In genomic region chr15:52362497-52362896, GRCh38 we compare ENCODE assay signal across 19 cellular contexts.
DNase-seq lines count a peak whose midpoint lies in the region; ATAC-seq and TF ChIP-seq lines count a peak whose summit lies in the region.
"Had no signal": no experiment of that assay in that cellular context is flagged by ENCODE, and none has a peak within 500 bp of the region (broad histone marks: within the 10 kb centered on the region; RNA-seq: fewer than 3 reads in every experiment).

No MANE protein-coding gene starts in this region.

- H3K27ac ChIP-seq in body of pancreas: no peak overlapping the region
- H3K27ac ChIP-seq: cardiac muscle cell, HL-60, sigmoid colon, tibial artery had no signal

- peaks cover 0 to 6% of the 10 kb centered on the region in 2 donors for H3K36me3 ChIP-seq in body of pancreas (replicated peaks in 1 of 2; ENCODE audit: insufficient read depth in 1 of 2, low read depth in 2 of 2)
- H3K36me3 ChIP-seq: MG63 had no signal

- 78 to 80% methylated on average over 3 of the region's 3 CpGs for WGBS in body of pancreas, 2 donors

- H3K36me3 Mint-ChIP-seq in stimulated activated effector memory CD8-positive, alpha-beta T cell treated with anti-CD3 and anti-CD28 coated beads, Interleukin-12 subunit alpha, Interleukin-12 subunit beta, amount 100 ng/mL, for 72 hours: peaks cover 52% of the 10 kb centered on the region

- no peaks in the 10 kb centered on the region for H3K4me1 ChIP-seq in body of pancreas
- H3K4me1 ChIP-seq: Caco-2, sigmoid colon, tibial artery had no signal

- no peaks in the 10 kb centered on the region for H3K9me3 ChIP-seq in body of pancreas
- H3K9me3 ChIP-seq: Caco-2, MG63, sigmoid colon, tibial artery had no signal

- ATAC-seq in body of pancreas (peak; percentile 24), HG03521 (IDR thresholded peaks at IDR 0.05; ENCODE audit: unreplicated experiment) (no peak), HG03159 (IDR thresholded peaks at IDR 0.05; ENCODE audit: unreplicated experiment) (no peak)
- ATAC-seq in stimulated activated effector memory CD8-positive, alpha-beta T cell treated with anti-CD3 and anti-CD28 coated beads, Interleukin-12 subunit alpha, Interleukin-12 subunit beta, amount 100 ng/mL, for 72 hours: no peak
- ATAC-seq: left colon, T-cell had no signal

- H3K4me1 Mint-ChIP-seq in stimulated activated effector memory CD8-positive, alpha-beta T cell treated with anti-CD3 and anti-CD28 coated beads, Interleukin-12 subunit alpha, Interleukin-12 subunit beta, amount 100 ng/mL, for 72 hours: no peaks in the 10 kb centered on the region
- H3K4me1 Mint-ChIP-seq: activated CD4-positive, alpha-beta T cell treated with anti-CD3 and anti-CD28 coated beads, Interleukin-2, amount 10 ng/mL, durations not matched to agents 7 days and 5 days; nephron; T-cell had no signal

- TF ChIP-seq POLR2A in body of pancreas (IDR thresholded peaks at IDR 0.05): no peak

- no peak overlapping the region for H3K4me3 Mint-ChIP-seq in stimulated activated effector memory CD8-positive, alpha-beta T cell treated with anti-CD3 and anti-CD28 coated beads, Interleukin-12 subunit alpha, Interleukin-12 subunit beta, amount 100 ng/mL, for 72 hours
- H3K4me3 Mint-ChIP-seq: activated CD4-positive, alpha-beta T cell treated with anti-CD3 and anti-CD28 coated beads, Interleukin-2, amount 10 ng/mL, durations not matched to agents 7 days and 5 days; nephron; T-cell had no signal

- DNase-seq in GM04504 (ENCODE audit: low read depth) (peak; percentile 40), body of pancreas (no peak), foreskin fibroblast (peak; percentile 76 to 86), mesenteric fat pad (ENCODE audit: low spot score) (no peak)
- DNase-seq in stimulated activated effector memory CD8-positive, alpha-beta T cell treated with anti-CD3 and anti-CD28 coated beads, Interleukin-12 subunit alpha, Interleukin-12 subunit beta, amount 100 ng/mL, for 72 hours (ENCODE audit: low spot score in 2 of 2): no peak
- no peak for DNase-seq in activated naive CD4-positive, alpha-beta T cell treated with anti-CD3 and anti-CD28 coated beads, Interleukin-2, amount 50 U/mL, for 16 hours
- DNase-seq: activated CD4-positive, alpha-beta T cell treated with anti-CD3 and anti-CD28 coated beads, Interleukin-2, amount 10 ng/mL, durations not matched to agents 7 days and 5 days; Caco-2; left colon; MG63; OCI-M1; sigmoid colon; T-cell had no signal

- intact Hi-C loops in body of pancreas (cut with DNase I): no loop called here

- H3K4me3 ChIP-seq in body of pancreas (no peak overlapping the region), foreskin fibroblast (ENCODE audit: low read depth in 1 of 2, low read length in 2 of 2) (no peak overlapping the region)
- H3K4me3 ChIP-seq: cardiac muscle cell, MG63, sigmoid colon, tibial artery had no signal

- H3K27me3 ChIP-seq in body of pancreas: no peaks in the 10 kb centered on the region
- H3K27me3 ChIP-seq: cardiac muscle cell, MG63, sigmoid colon, tibial artery had no signal

- H3K9me3 Mint-ChIP-seq in stimulated activated effector memory CD8-positive, alpha-beta T cell treated with anti-CD3 and anti-CD28 coated beads, Interleukin-12 subunit alpha, Interleukin-12 subunit beta, amount 100 ng/mL, for 72 hours: no peaks in the 10 kb centered on the region
- H3K9me3 Mint-ChIP-seq: activated CD4-positive, alpha-beta T cell treated with anti-CD3 and anti-CD28 coated beads, Interleukin-2, amount 10 ng/mL, durations not matched to agents 7 days and 5 days; nephron; T-cell had no signal

- TF ChIP-seq CTCF in body of pancreas (IDR thresholded peaks at IDR 0.05) (no peak), foreskin fibroblast (IDR thresholded peaks at IDR 0.05; ENCODE audit: low read depth, low read length) (no peak)

- peak overlapping the region; percentile 7 for H3K27ac Mint-ChIP-seq in stimulated activated effector memory CD8-positive, alpha-beta T cell treated with anti-CD3 and anti-CD28 coated beads, Interleukin-12 subunit alpha, Interleukin-12 subunit beta, amount 100 ng/mL, for 72 hours
- H3K27ac Mint-ChIP-seq: activated CD4-positive, alpha-beta T cell treated with anti-CD3 and anti-CD28 coated beads, Interleukin-2, amount 10 ng/mL, durations not matched to agents 7 days and 5 days; nephron had no signal

Comparison
In these comparisons a context has a peak if more than half of its experiments do, and no peak if none do; other contexts are left out.
1. DNase-seq: peak in GM04504 (single experiment) and foreskin fibroblast (2 of 2); none in body of pancreas (0 of 4), stimulated activated effector memory CD8-positive, alpha-beta T cell treated with anti-CD3 and anti-CD28 coated beads, Interleukin-12 subunit alpha, Interleukin-12 subunit beta, amount 100 ng/mL, for 72 hours (0 of 2), activated naive CD4-positive, alpha-beta T cell treated with anti-CD3 and anti-CD28 coated beads, Interleukin-2, amount 50 U/mL, for 16 hours (single experiment) and mesenteric fat pad (single experiment).